8 cellular contexts compared by ENCODE assay signal in the genomic region with DNA sequence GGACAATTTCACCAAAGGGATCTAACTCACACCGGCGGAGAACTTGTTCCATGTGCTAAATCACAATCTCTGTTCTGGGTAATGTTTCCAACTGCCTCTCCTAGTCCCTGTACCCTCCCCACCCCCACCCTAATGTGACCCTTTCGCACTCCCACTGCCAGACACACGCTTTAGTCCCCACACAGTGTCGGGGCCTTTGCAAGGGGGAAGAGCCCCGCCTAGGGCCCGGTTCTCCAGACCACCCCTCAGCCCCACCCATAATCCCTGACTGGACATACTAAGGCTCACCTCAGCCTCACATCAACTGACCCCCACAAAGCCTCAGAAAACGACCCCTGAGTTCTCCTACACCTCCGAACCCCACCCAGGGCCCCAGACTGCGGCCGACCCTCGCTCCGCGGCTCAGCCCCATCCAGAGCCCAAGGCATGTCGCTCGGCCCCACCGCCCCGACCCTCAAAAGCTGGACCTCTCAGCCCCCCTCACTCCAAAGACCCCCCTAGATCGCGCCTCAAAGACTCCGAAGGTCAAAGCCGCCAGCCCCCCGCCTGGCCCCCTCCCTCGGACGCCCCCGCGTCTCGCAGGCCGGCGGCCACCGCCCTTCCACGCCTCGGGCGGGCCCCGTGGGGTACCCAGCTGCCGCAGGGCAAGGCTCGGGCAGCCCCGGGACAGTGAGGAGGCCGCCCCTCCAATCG.
DNase-seq lines count a peak whose midpoint lies in the region; ATAC-seq and TF ChIP-seq lines count a peak whose summit lies in the region.

No MANE protein-coding gene starts in this region.

- H3K4me3 ChIP-seq in GM06990 (replicated peaks; ENCODE audit: low read depth, low read length): peak overlapping the region; percentile 90
- H3K4me3 ChIP-seq in rectal smooth muscle tissue (ENCODE audit: low read length): peak overlapping the region; percentile 58

- peaks cover 26% of the 10 kb centered on the region for H3K4me1 Mint-ChIP-seq in activated naive CD8-positive, alpha-beta T cell (ENCODE audit: low read depth)

- DNase-seq in GM06990 (ENCODE audit: extremely low read depth, insufficient read length): no peak
- peak; percentile 40 for DNase-seq in M059J (ENCODE audit: low read depth)
- peak; percentile 43 for DNase-seq in left ventricle myocardium superior
- no peak for DNase-seq in NCI-H774 (lab: John Stamatoyannopoulos, UW)
- DNase-seq in GM10248 (ENCODE audit: extremely low spot score): no peak

- peaks cover 6% of the 10 kb centered on the region for H3K4me1 ChIP-seq in rectal smooth muscle tissue (ENCODE audit: control insufficient read depth, insufficient read depth, low read length)

- no peaks in the 10 kb centered on the region for H3K36me3 Mint-ChIP-seq in activated naive CD8-positive, alpha-beta T cell

- ATAC-seq in GM21529 (IDR thresholded peaks at IDR 0.05; ENCODE audit: unreplicated experiment): peak; percentile 25
- ATAC-seq in left ventricle myocardium superior: peak; percentile 49

- peak overlapping the region; percentile 26 for H3K9ac ChIP-seq in rectal smooth muscle tissue (ENCODE audit: low read length)

- no peaks in the 10 kb centered on the region for H3K9me3 Mint-ChIP-seq in activated naive CD8-positive, alpha-beta T cell (ENCODE audit: low read depth)

- H3K27me3 ChIP-seq in GM06990 (replicated peaks; ENCODE audit: control insufficient read depth, insufficient read depth, low read length) (no peaks in the 10 kb centered on the region), rectal smooth muscle tissue (ENCODE audit: control insufficient read depth, insufficient read depth, low read length) (no peaks in the 10 kb centered on the region)

- peak overlapping the region; percentile 96 for H3K4me3 Mint-ChIP-seq in activated naive CD8-positive, alpha-beta T cell

- TF ChIP-seq CTCF in GM06990 (IDR thresholded peaks at IDR 0.05; ENCODE audit: insufficient read depth, low read length, poor library complexity, severe bottlenecking) (no peak), GM10248 (IDR thresholded peaks at IDR 0.05; ENCODE audit: control extremely low read depth, extremely low read depth, low read depth, missing control alignments) (no peak)

- H3K27ac Mint-ChIP-seq in activated naive CD8-positive, alpha-beta T cell: peak overlapping the region; percentile 75

- POLR2A ChIA-PET in GM10248 (lab: Yijun Ruan, JAX): interaction anchor here (0.6 to 1.6 kb wide), 3 partner anchors 9 to 75 kb away, joined by 3 to 4 read pairs (median 3); no protein-coding TSS in a partner anchor

- H3K27ac ChIP-seq in rectal smooth muscle tissue (ENCODE audit: low read depth, low read length): peak overlapping the region; percentile 89

- H3K36me3 ChIP-seq in GM06990 (ENCODE audit: control insufficient read depth, insufficient read depth, low read length): no peaks in the 10 kb centered on the region
- no peaks in the 10 kb centered on the region for H3K36me3 ChIP-seq in rectal smooth muscle tissue (ENCODE audit: control insufficient read depth, insufficient read depth, low read length)

- no peaks in the 10 kb centered on the region for H3K27me3 Mint-ChIP-seq in activated naive CD8-positive, alpha-beta T cell

- CTCF ChIA-PET in GM10248 (lab: Yijun Ruan, JAX): interaction anchor here (0.8 to 1.5 kb wide), 6 partner anchors 20 to 98 kb away, joined by 3 to 7 read pairs (median 3); no protein-coding TSS in a partner anchor

- intact Hi-C loops in left ventricle myocardium superior (cut with micrococcal nuclease): no loop called here

Comparison
In these comparisons a context has a peak if more than half of its experiments do, and no peak if none do; other contexts are left out.
1. DNase-seq: peak in M059J (single experiment) and left ventricle myocardium superior (single experiment); none in GM06990 (single experiment), NCI-H774 (single experiment) and GM10248 (single experiment).